ENCODE assay signal across 1 cellular context in genomic region chr2:63840081-63840784, GRCh38.
TF ChIP-seq lines count a peak whose summit lies in the region.

No MANE protein-coding gene starts in this region.

TF ChIP-seq in WTC11, 78 proteins besides CTCF, POLR2A, EP300 and RAD21 (continued from another document):
- TF ChIP-seq JUN (CRISPR knock-in tag; IDR thresholded peaks at IDR 0.05) (no peak), OVOL2 (CRISPR knock-in tag; IDR thresholded peaks at IDR 0.05; ENCODE audit: borderline replicate concordance) (no peak), E2F1 (CRISPR knock-in tag; IDR thresholded peaks at IDR 0.05) (no peak), KAT7 (CRISPR knock-in tag; IDR thresholded peaks at IDR 0.05; ENCODE audit: borderline replicate concordance) (peak; percentile 86; the same call in 1 of the 2 replicates), NFATC4 (CRISPR knock-in tag; IDR thresholded peaks at IDR 0.05) (no peak), ZMAT4 (CRISPR knock-in tag; IDR thresholded peaks at IDR 0.05) (no peak), ZNF232 (CRISPR knock-in tag; IDR thresholded peaks at IDR 0.05) (no peak), TEAD4 (CRISPR knock-in tag; IDR thresholded peaks at IDR 0.05) (no peak), ZNF396 (CRISPR knock-in tag; IDR thresholded peaks at IDR 0.05; ENCODE audit: borderline replicate concordance) (no peak), ZBTB43 (CRISPR knock-in tag; IDR thresholded peaks at IDR 0.05) (peak; percentile 36; the same call in 1 of the 2 replicates), ZNF416 (CRISPR knock-in tag; IDR thresholded peaks at IDR 0.05) (no peak)
TF ChIP-seq in WTC11: peak in this region for 4.
